In the genomic region with DNA sequence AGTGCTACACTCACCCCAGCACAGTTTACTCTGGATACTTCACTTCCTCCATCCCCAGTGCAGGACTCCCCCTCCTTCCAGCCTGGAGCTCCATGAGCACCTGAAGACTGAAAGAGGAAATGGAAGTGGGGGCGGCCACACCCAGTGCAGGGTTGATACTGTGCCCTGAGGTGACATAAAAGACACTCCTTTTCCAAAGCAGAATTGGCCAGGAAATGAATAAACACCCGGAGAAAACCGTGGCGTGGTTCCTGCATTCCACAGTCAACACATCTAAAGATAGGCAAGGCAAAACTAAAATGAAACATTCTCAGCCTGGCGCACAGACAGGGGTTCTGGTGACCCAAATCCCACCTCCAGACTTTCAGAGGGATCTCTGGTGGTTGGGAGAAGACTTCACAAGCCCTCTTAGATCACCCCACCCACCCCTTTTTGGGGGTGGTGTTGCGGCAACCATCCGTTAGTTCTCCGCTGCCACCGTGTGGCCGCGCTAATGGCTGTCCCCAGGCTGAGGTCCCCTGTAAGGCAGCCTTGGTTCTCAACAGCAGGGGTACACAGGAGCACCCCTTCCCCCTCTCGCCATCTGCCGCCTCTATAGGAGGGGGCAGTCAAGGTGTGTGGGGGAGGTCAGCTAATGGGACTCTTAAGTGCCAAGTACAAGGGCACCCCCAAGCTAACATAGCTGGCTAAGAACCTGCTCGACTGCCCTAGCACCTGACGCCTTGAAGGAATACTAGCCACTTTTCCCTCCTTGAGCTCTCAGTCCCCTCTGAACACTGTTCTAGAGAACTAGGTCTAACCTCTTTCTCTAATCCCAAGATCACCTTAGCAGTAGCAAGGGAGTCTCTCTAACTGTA, we compare ENCODE assay signal across 8 cellular contexts. TPM values are rescaled to one million over a fixed set of nuclear protein-coding genes. Genes with fewer than 3 reads are reported as not detected.
DNase-seq lines count a peak whose midpoint lies in the region; ATAC-seq and TF ChIP-seq lines count a peak whose summit lies in the region.

No MANE protein-coding gene starts in this region.

- DNase-seq in Calu3 = peak; percentile 65
- peak; percentile 78 for DNase-seq in HuH-7.5 (ENCODE audit: low spot score)
- DNase-seq in cerebellum (ENCODE audit: low spot score) = peak; percentile 75
- peak; percentile 64 to 86 for DNase-seq in left lung
- DNase-seq in stimulated activated CD4-positive, alpha-beta T cell treated with anti-CD3 and anti-CD28 coated beads, TNF-alpha, amount 100 ng/mL, for 24 hours (ENCODE audit: low read depth in 3 of 3) = peak in 2 of 3 experiments; percentile 13 to 43

- peak; percentile 15 to 50 for ATAC-seq in activated CD4-positive, CD25-positive, alpha-beta regulatory T cell treated with anti-CD3 and anti-CD28 coated beads, Interleukin-2, amount 50 U/mL, for 24 hours
- ATAC-seq in left lung (peak; percentile 65), GM19328 (IDR thresholded peaks at IDR 0.05; ENCODE audit: unreplicated experiment) (no peak), GM19455 (IDR thresholded peaks at IDR 0.05; ENCODE audit: unreplicated experiment) (no peak)

- H3K4me1 ChIP-seq in left lung = peaks cover 27 to 42% of the 10 kb centered on the region in 2 donors

- peak overlapping the region; percentile 54 for H3K4me3 Mint-ChIP-seq in Calu3 (ENCODE audit: low read depth, unreplicated experiment)

- H3K9me3 ChIP-seq in left lung = no peaks in the 10 kb centered on the region

- H3K36me3 Mint-ChIP-seq in Calu3 (ENCODE audit: insufficient read depth, unreplicated experiment) = peaks cover 43% of the 10 kb centered on the region

- TF ChIP-seq CTCF in Calu3 (IDR thresholded peaks at IDR 0.05; ENCODE audit: unreplicated experiment) (peak; percentile 68), left lung (IDR thresholded peaks at IDR 0.05) (peak; percentile 43 to 54)

- H3K36me3 ChIP-seq in left lung = peaks cover 0 to 29% of the 10 kb centered on the region in 2 donors

- no TSS peak for BruUV-seq in Calu3 (replicated peaks; lab: Mats Ljungman, UMichigan)

- no peaks in the 10 kb centered on the region for H3K9me3 Mint-ChIP-seq in Calu3 (ENCODE audit: low read depth, unreplicated experiment)

- intact Hi-C loops in Calu3 (cut with micrococcal nuclease; ENCODE audit: unreplicated experiment) = loop anchor here (5.0 kb wide), 1 partner anchor 104 kb away; a partner anchor contains a TSS
- intact Hi-C loops in left lung (cut with DNase I) = no loop called here

- H3K4me1 Mint-ChIP-seq in Calu3 (ENCODE audit: low read depth, unreplicated experiment) = peaks cover 24% of the 10 kb centered on the region

- no peak overlapping the region for H3K4me3 ChIP-seq in left lung

- CTCF ChIA-PET in Calu3 (lab: Charles Lee) = interaction anchor here (0.5 to 2.2 kb wide), 7 partner anchors 9 to 1593 kb away, joined by 3 to 18 read pairs (median 4); a partner anchor contains a TSS

- H3K27me3 Mint-ChIP-seq in Calu3 (ENCODE audit: unreplicated experiment) = no peaks in the 10 kb centered on the region

- peak overlapping the region; percentile 65 to 73 for H3K27ac ChIP-seq in left lung

- H3K27me3 ChIP-seq in left lung = no peaks in the 10 kb centered on the region

- peak overlapping the region; percentile 80 for H3K27ac Mint-ChIP-seq in Calu3 (ENCODE audit: unreplicated experiment)

RNA-seq across cellular contexts. Expression of a gene that starts 2.6 kb away (rescaled TPM):
- total RNA-seq in Calu3 (2022) = 169 and 218 TPM in 2 replicates
- 1.4 TPM for total RNA-seq in cerebellum
- 10 to 100 TPM; 51.1 to 54.7 TPM for total RNA-seq in left lung

RNA-seq across cellular contexts. Expression of a gene that starts 23.4 kb away (rescaled TPM):
- total RNA-seq in Calu3 (2022) (8.4 and 10.6 TPM in 2 replicates), cerebellum (9.6 TPM), left lung (10 to 100 TPM; 13.9 to 15.6 TPM)

RNA-seq across cellular contexts. Expression of a gene that starts 33.7 kb away (rescaled TPM):
- total RNA-seq in Calu3 (2022) (69.6 and 72.1 TPM in 2 replicates), cerebellum (114 TPM), left lung (10 to 100 TPM; 59.6 to 86.3 TPM)

RNA-seq across cellular contexts. Expression of a gene that starts 36.5 kb away (rescaled TPM):
- total RNA-seq in Calu3 (2022) (0.38 and 0.83 TPM in 2 replicates), cerebellum (25.9 TPM), left lung (not detected)

RNA-seq across cellular contexts. Expression of a gene that starts 49.9 kb away (rescaled TPM):
- total RNA-seq in Calu3 (2022) (28.2 and 29.7 TPM in 2 replicates), cerebellum (6.4 TPM), left lung (1 to 10 TPM; 2.4 to 2.5 TPM)

Comparison
In these comparisons a context has a peak if more than half of its experiments do, and no peak if none do; other contexts are left out.
1. DNase-seq: peak in every context shown above with its lines; median percentile 78 in HuH-7.5; 75 in cerebellum; 75 in left lung; 65 in Calu3; 28 in stimulated activated CD4-positive, alpha-beta T cell treated with anti-CD3 and anti-CD28 coated beads, TNF-alpha, amount 100 ng/mL, for 24 hours.
2. ATAC-seq: peak in activated CD4-positive, CD25-positive, alpha-beta regulatory T cell treated with anti-CD3 and anti-CD28 coated beads, Interleukin-2, amount 50 U/mL, for 24 hours (2 of 2) and left lung (single experiment); none in GM19328 (single experiment) and GM19455 (single experiment).
3. RNA of a gene that starts 2.6 kb away (total RNA-seq): 169 to 218 TPM in Calu3 and 51.1 to 54.7 TPM in left lung; 1.4 TPM in cerebellum (single experiment); every median in the first group is over 10 times any median in the second.